Comparison of ENCODE assay signal across 19 cellular contexts in genomic region chr7:117564627-117565026, GRCh38.
DNase-seq lines count a peak whose midpoint lies in the region; ATAC-seq and TF ChIP-seq lines count a peak whose summit lies in the region.
"Had no signal": no experiment of that assay in that cellular context is flagged by ENCODE, and none has a peak within 500 bp of the region (broad histone marks: within the 10 kb centered on the region; RNA-seq: fewer than 3 reads in every experiment).

No MANE protein-coding gene starts in this region.

- no peaks in the 10 kb centered on the region for H3K4me1 Mint-ChIP-seq in type B pancreatic cell (ENCODE audit: unreplicated experiment)
- H3K4me1 Mint-ChIP-seq: CD14-positive monocyte; CD8-positive, alpha-beta memory T cell had no signal

- no peaks in the 10 kb centered on the region for H3K36me3 Mint-ChIP-seq in type B pancreatic cell
- H3K36me3 Mint-ChIP-seq: CD14-positive monocyte; CD8-positive, alpha-beta memory T cell had no signal

- no peak overlapping the region for H3K4me3 Mint-ChIP-seq in type B pancreatic cell
- H3K4me3 Mint-ChIP-seq: CD14-positive monocyte; CD4-positive, alpha-beta T cell; CD8-positive, alpha-beta memory T cell had no signal

- WGBS in heart left ventricle, 4 donors: 56 to 67% (median 62%) methylated on average over 2 of the region's 2 CpGs
- WGBS in hepatocyte (ENCODE audit: low lambda C conversion rate, missing lambda C conversion rate): 64% methylated on average over 2 of the region's 2 CpGs
- WGBS in tibial nerve, 2 donors: 79 to 82% methylated on average over 2 of the region's 2 CpGs

- no peak for TF ChIP-seq EP300 in tibial nerve (IDR thresholded peaks at IDR 0.05)

- H3K27ac ChIP-seq in cardiac muscle cell (peak overlapping the region; percentile 76), heart left ventricle (no peak overlapping the region), MM.1S (ENCODE audit: low read length) (no peak overlapping the region), hepatocyte (peak overlapping the region; percentile 9), osteoblast (ENCODE audit: low read depth, low read length) (no peak overlapping the region), tibial nerve (no peak overlapping the region)
- H3K27ac ChIP-seq: 22Rv1; BLaER1 treated with 17β-estradiol and CSF1 and Interleukin-3, amounts not matched to agents 10 nM and 100 nM; GM23248 had no signal

- peaks cover 8% of the 10 kb centered on the region; the same call in 1 of the 2 replicates for H3F3A ChIP-seq in MM.1S (ENCODE audit: insufficient read depth, low read length)

- no peak overlapping the region for H3K4me3 ChIP-seq in cardiac muscle cell
- H3K4me3 ChIP-seq in heart left ventricle: no peak overlapping the region
- H3K4me3 ChIP-seq in MM.1S (ENCODE audit: low read length): no peak overlapping the region
- H3K4me3 ChIP-seq in hepatocyte: no peak overlapping the region
- H3K4me3 ChIP-seq in osteoblast (ENCODE audit: insufficient read depth, low read length): no peak overlapping the region
- H3K4me3 ChIP-seq in tibial nerve: no peak overlapping the region
- H3K4me3 ChIP-seq: BLaER1 treated with 17β-estradiol and CSF1 and Interleukin-3, amounts not matched to agents 10 nM and 100 nM; GM23248 had no signal

- H3K27me3 ChIP-seq in cardiac muscle cell: no peaks in the 10 kb centered on the region
- H3K27me3 ChIP-seq in heart left ventricle: peaks cover 0 to 7% (median 0%) of the 10 kb centered on the region in 9 donors
- H3K27me3 ChIP-seq in MM.1S (replicated peaks; ENCODE audit: insufficient read depth, low read length): no peaks in the 10 kb centered on the region
- H3K27me3 ChIP-seq in hepatocyte: no peaks in the 10 kb centered on the region
- H3K27me3 ChIP-seq in osteoblast (ENCODE audit: insufficient read depth, low read length): no peaks in the 10 kb centered on the region
- H3K27me3 ChIP-seq in tibial nerve: no peaks in the 10 kb centered on the region
- H3K27me3 ChIP-seq: BE2C; BLaER1 treated with 17β-estradiol and CSF1 and Interleukin-3, amounts not matched to agents 10 nM and 100 nM had no signal

- H3K27ac Mint-ChIP-seq in type B pancreatic cell: no peak overlapping the region
- H3K27ac Mint-ChIP-seq: CD14-positive monocyte; CD4-positive, alpha-beta T cell; CD8-positive, alpha-beta memory T cell had no signal

- peaks cover 28% of the 10 kb centered on the region for H3K4me1 ChIP-seq in cardiac muscle cell (ENCODE audit: low read depth)
- H3K4me1 ChIP-seq in heart left ventricle: no peaks in the 10 kb centered on the region
- peaks cover 20% of the 10 kb centered on the region for H3K4me1 ChIP-seq in MM.1S (ENCODE audit: low read length)
- peaks cover 10% of the 10 kb centered on the region for H3K4me1 ChIP-seq in hepatocyte (ENCODE audit: insufficient read depth)
- no peaks in the 10 kb centered on the region for H3K4me1 ChIP-seq in osteoblast (ENCODE audit: insufficient read depth, low read length)
- H3K4me1 ChIP-seq in tibial nerve: no peaks in the 10 kb centered on the region
- H3K4me1 ChIP-seq: BE2C; BLaER1 treated with 17β-estradiol and CSF1 and Interleukin-3, amounts not matched to agents 10 nM and 100 nM had no signal

- H3K4me2 ChIP-seq in MM.1S (ENCODE audit: low read depth, low read length) (peak overlapping the region; percentile 26; the same call in 1 of the 2 replicates), hepatocyte (no peak overlapping the region), osteoblast (ENCODE audit: insufficient read depth, low read length) (no peak overlapping the region)
- H3K4me2 ChIP-seq: BLaER1 treated with 17β-estradiol and CSF1 and Interleukin-3, amounts not matched to agents 10 nM and 100 nM had no signal

- H3K9me3 Mint-ChIP-seq in type B pancreatic cell: no peaks in the 10 kb centered on the region
- H3K9me3 Mint-ChIP-seq: CD14-positive monocyte; CD4-positive, alpha-beta T cell had no signal

- H3K9me2 ChIP-seq in MM.1S (replicated peaks; ENCODE audit: insufficient read depth, low read length) (no peaks in the 10 kb centered on the region), hepatocyte (replicated peaks; ENCODE audit: insufficient read depth) (no peaks in the 10 kb centered on the region)

- intact Hi-C loops in heart left ventricle (cut with DNase I): no loop called here

- no peak for TF ChIP-seq CTCF in cardiac muscle cell (IDR thresholded peaks at IDR 0.05; ENCODE audit: low read depth, low read length)
- TF ChIP-seq CTCF in heart left ventricle (IDR thresholded peaks at IDR 0.05): no peak
- TF ChIP-seq CTCF in MM.1S (IDR thresholded peaks at IDR 0.05; ENCODE audit: low read length): no peak
- TF ChIP-seq CTCF in hepatocyte (IDR thresholded peaks at IDR 0.05; ENCODE audit: poor library complexity): no peak
- no peak for TF ChIP-seq CTCF in osteoblast (IDR thresholded peaks at IDR 0.05; ENCODE audit: extremely low read depth, low read depth, low read length)
- no peak for TF ChIP-seq CTCF in type B pancreatic cell (conservative IDR thresholded peaks at IDR 0.05)
- no peak for TF ChIP-seq CTCF in tibial nerve (IDR thresholded peaks at IDR 0.05)

- no peak for TF ChIP-seq POLR2A in heart left ventricle (IDR thresholded peaks at IDR 0.05)
- TF ChIP-seq POLR2A in tibial nerve (IDR thresholded peaks at IDR 0.05): no peak

- H4K20me1 ChIP-seq in MM.1S (ENCODE audit: insufficient read depth, low read length) (no peaks in the 10 kb centered on the region), hepatocyte (ENCODE audit: insufficient read depth, poor library complexity, severe bottlenecking) (no peaks in the 10 kb centered on the region), osteoblast (ENCODE audit: insufficient read depth, low read length) (no peaks in the 10 kb centered on the region)
- H4K20me1 ChIP-seq: BLaER1 treated with 17β-estradiol and CSF1 and Interleukin-3, amounts not matched to agents 10 nM and 100 nM had no signal

- H2AFZ ChIP-seq in MM.1S (ENCODE audit: low read length) (no peak overlapping the region), hepatocyte (no peak overlapping the region), osteoblast (ENCODE audit: low read length) (no peak overlapping the region)
- H2AFZ ChIP-seq: GM23248 had no signal

- H3K36me3 ChIP-seq in cardiac muscle cell (no peaks in the 10 kb centered on the region), heart left ventricle (no peaks in the 10 kb centered on the region), MM.1S (replicated peaks; ENCODE audit: insufficient read depth, low read length) (no peaks in the 10 kb centered on the region), hepatocyte (replicated peaks; ENCODE audit: insufficient read depth, low read depth) (no peaks in the 10 kb centered on the region), osteoblast (ENCODE audit: insufficient read depth, low read length) (no peaks in the 10 kb centered on the region), tibial nerve (no peaks in the 10 kb centered on the region)
- H3K36me3 ChIP-seq: BE2C; BLaER1 treated with 17β-estradiol and CSF1 and Interleukin-3, amounts not matched to agents 10 nM and 100 nM had no signal

- no peaks in the 10 kb centered on the region for H3K9me3 ChIP-seq in cardiac muscle cell (ENCODE audit: low read depth)
- H3K9me3 ChIP-seq in heart left ventricle: no peaks in the 10 kb centered on the region
- no peaks in the 10 kb centered on the region for H3K9me3 ChIP-seq in MM.1S (replicated peaks; ENCODE audit: insufficient read depth, low read length)
- no peaks in the 10 kb centered on the region for H3K9me3 ChIP-seq in hepatocyte (ENCODE audit: low read depth)
- H3K9me3 ChIP-seq in osteoblast (ENCODE audit: low read depth, low read length): no peaks in the 10 kb centered on the region
- H3K9me3 ChIP-seq in tibial nerve: no peaks in the 10 kb centered on the region
- H3K9me3 ChIP-seq: BE2C; BLaER1 treated with 17β-estradiol and CSF1 and Interleukin-3, amounts not matched to agents 10 nM and 100 nM had no signal

- H3K79me2 ChIP-seq in MM.1S (ENCODE audit: low read length): no peaks in the 10 kb centered on the region
- no peaks in the 10 kb centered on the region for H3K79me2 ChIP-seq in hepatocyte
- no peaks in the 10 kb centered on the region for H3K79me2 ChIP-seq in osteoblast (ENCODE audit: insufficient read depth, low read length)

- DNase-seq in cardiac muscle cell (ENCODE audit: low read depth in 1 of 2, low spot score in 1 of 2) (no peak), heart left ventricle (no peak), MM.1S (no peak), hepatocyte (ENCODE audit: low spot score) (no peak), osteoblast (ENCODE audit: insufficient read length, low spot score, missing footprints) (no peak), type B pancreatic cell (ENCODE audit: extremely low spot score, unreplicated experiment) (no peak), NCI-H774 (lab: John Stamatoyannopoulos, UW) (no peak), tibial nerve (ENCODE audit: low spot score in 2 of 2) (no peak)
- DNase-seq: BE2C; Calu3; CD4-positive, alpha-beta T cell; CD8-positive, alpha-beta memory T cell; DMS79 treated with DMSO at 0.1 percent for 48 hours; GM23248; H7; HCEC 1CT had no signal

- ATAC-seq in heart left ventricle: no peak

- no peaks in the 10 kb centered on the region for H3K27me3 Mint-ChIP-seq in type B pancreatic cell
- H3K27me3 Mint-ChIP-seq: CD4-positive, alpha-beta T cell; CD8-positive, alpha-beta memory T cell had no signal

- H3K9ac ChIP-seq in MM.1S (ENCODE audit: low read length): no peak overlapping the region
- H3K9ac ChIP-seq: BLaER1 treated with 17β-estradiol and CSF1 and Interleukin-3, amounts not matched to agents 10 nM and 100 nM; GM23248 had no signal

Comparison
In these comparisons a context has a peak if more than half of its experiments do, and no peak if none do; other contexts are left out.
1. H3K27ac ChIP-seq: peak in cardiac muscle cell (single experiment) and hepatocyte (single experiment); none in heart left ventricle (0 of 12), MM.1S (single experiment), osteoblast (single experiment) and tibial nerve (0 of 4).